In the genomic region with DNA sequence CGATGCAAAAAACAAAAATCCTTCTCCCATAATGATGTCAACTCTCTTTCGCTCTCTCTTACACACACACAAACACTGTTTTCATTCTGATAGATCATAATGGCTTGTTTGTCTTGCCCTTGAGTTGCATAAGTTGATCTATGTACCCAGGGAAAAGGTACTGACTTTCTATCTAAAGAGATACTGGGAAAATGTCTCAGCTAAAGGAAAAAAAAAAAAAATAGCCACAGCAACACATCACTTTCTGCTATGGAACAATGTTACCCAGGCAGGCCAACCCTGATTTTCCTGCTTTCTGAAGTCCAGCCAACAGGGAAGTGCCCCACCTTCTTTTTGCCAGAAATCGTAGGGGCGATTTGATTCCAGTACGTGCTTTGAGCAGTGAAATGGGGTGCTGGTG, we compare ENCODE assay signal across 19 cellular contexts.
DNase-seq lines count a peak whose midpoint lies in the region; TF ChIP-seq lines count a peak whose summit lies in the region.
"Had no signal": no experiment of that assay in that cellular context is flagged by ENCODE, and none has a peak within 500 bp of the region (broad histone marks: within the 10 kb centered on the region; RNA-seq: fewer than 3 reads in every experiment).

No MANE protein-coding gene starts in this region.

- H3K4me3 ChIP-seq in right atrium auricular region: no peak overlapping the region
- H3K4me3 ChIP-seq in neuronal stem cell (ENCODE audit: low read length in 2 of 2): no peak overlapping the region
- H3K4me3 ChIP-seq: psoas muscle had no signal

- H3K27ac ChIP-seq in right atrium auricular region (peak overlapping the region; percentile 81 to 85), neuronal stem cell (replicated peaks; ENCODE audit: low read length) (no peak overlapping the region)
- H3K27ac ChIP-seq: 22Rv1, psoas muscle had no signal

- no peaks in the 10 kb centered on the region for H3K36me3 ChIP-seq in right atrium auricular region
- H3K36me3 ChIP-seq in neuronal stem cell (replicated peaks in 1 of 2; ENCODE audit: control insufficient read depth in 2 of 2, insufficient read depth in 2 of 2, low read length in 2 of 2): no peaks in the 10 kb centered on the region

- H3K4ac ChIP-seq in neuronal stem cell (ENCODE audit: low read length): no peak overlapping the region

- no peak overlapping the region for H2AK5ac ChIP-seq in neuronal stem cell (ENCODE audit: low read depth, low read length)

- H4K8ac ChIP-seq in neuronal stem cell (ENCODE audit: low read depth, low read length): no peak overlapping the region

- DNase-seq in DMS53 (lab: John Stamatoyannopoulos, UW) (peak; percentile 7), DMS53 treated with DMSO at 0.1 percent for 48 hours (lab: John Stamatoyannopoulos, UW; ENCODE audit: unreplicated experiment) (no peak), right atrium auricular region (ENCODE audit: low spot score) (no peak), neuronal stem cell (ENCODE audit: low spot score) (no peak), type B pancreatic cell (ENCODE audit: extremely low spot score, unreplicated experiment) (no peak), NCI-H146 (lab: John Stamatoyannopoulos, UW) (no peak), NCI-H2107 (lab: John Stamatoyannopoulos, UW) (no peak), NCI-H1436 treated with DMSO at 0.1 percent for 48 hours (lab: John Stamatoyannopoulos, UW) (no peak)
- DNase-seq: activated CD8-positive, alpha-beta memory T cell treated with anti-CD3 and anti-CD28 coated beads, Interleukin-2, amount 50 U/mL, for 48 hours; DND-41; NCI-H1048; NCI-H526 treated with DMSO at 0.1 percent for 48 hours; psoas muscle; stimulated activated CD4-positive, alpha-beta T cell treated with anti-CD3 and anti-CD28 coated beads, Interleukin-2, amount 100 ng/mL, for 24 hours; T1000 had no signal

- no peak overlapping the region for H2BK5ac ChIP-seq in neuronal stem cell (ENCODE audit: low read length)

- H3K9me3 Mint-ChIP-seq in type B pancreatic cell: peaks cover 6% of the 10 kb centered on the region
- H3K9me3 Mint-ChIP-seq: dendritic cell treated with granulocyte-macrophage colony-stimulating factor and Interleukin-4, amounts not matched to agents 40 ng/mL and 50 ng/mL, for 4 days; IgD-negative memory B cell had no signal

- no peaks in the 10 kb centered on the region for H3K27me3 ChIP-seq in right atrium auricular region
- H3K27me3 ChIP-seq in neuronal stem cell (ENCODE audit: control insufficient read depth in 3 of 3, insufficient read depth in 3 of 3, low read depth in 1 of 3, low read length in 3 of 3): no peaks in the 10 kb centered on the region

- H3K27me3 Mint-ChIP-seq in type B pancreatic cell: no peaks in the 10 kb centered on the region
- H3K27me3 Mint-ChIP-seq: dendritic cell treated with granulocyte-macrophage colony-stimulating factor and Interleukin-4, amounts not matched to agents 40 ng/mL and 50 ng/mL, for 4 days had no signal

- H4K91ac ChIP-seq in neuronal stem cell (ENCODE audit: low read depth, low read length, poor library complexity): no peak overlapping the region

- no peaks in the 10 kb centered on the region for H3K9me3 ChIP-seq in right atrium auricular region
- no peaks in the 10 kb centered on the region for H3K9me3 ChIP-seq in neuronal stem cell (replicated peaks in 1 of 2; ENCODE audit: control insufficient read depth in 2 of 2, insufficient read depth in 1 of 2, low read depth in 1 of 2, low read length in 2 of 2)
- H3K9me3 ChIP-seq: psoas muscle had no signal

- H3K14ac ChIP-seq in neuronal stem cell (ENCODE audit: low read length): no peak overlapping the region

- H3K4me2 ChIP-seq in neuronal stem cell (ENCODE audit: insufficient read depth, low read length, poor library complexity, severe bottlenecking): no peak overlapping the region

- peak overlapping the region; percentile 57 for H3K4me3 Mint-ChIP-seq in type B pancreatic cell
- H3K4me3 Mint-ChIP-seq: CD14-positive monocyte; dendritic cell treated with granulocyte-macrophage colony-stimulating factor and Interleukin-4, amounts not matched to agents 40 ng/mL and 50 ng/mL, for 4 days; IgD-negative memory B cell had no signal

- no peak overlapping the region for H3K23ac ChIP-seq in neuronal stem cell (ENCODE audit: low read depth, low read length, poor library complexity)

- no peak overlapping the region for H3K9ac ChIP-seq in neuronal stem cell (ENCODE audit: low read depth, low read length, poor library complexity)

- H2BK15ac ChIP-seq in neuronal stem cell (ENCODE audit: low read length): no peak overlapping the region

- H2BK120ac ChIP-seq in neuronal stem cell (ENCODE audit: low read depth, low read length): no peak overlapping the region

- no peak overlapping the region for H3K18ac ChIP-seq in neuronal stem cell (ENCODE audit: low read length)

- H3K27ac Mint-ChIP-seq in type B pancreatic cell: peak overlapping the region; percentile 86
- H3K27ac Mint-ChIP-seq: dendritic cell treated with granulocyte-macrophage colony-stimulating factor and Interleukin-4, amounts not matched to agents 40 ng/mL and 50 ng/mL, for 4 days; IgD-negative memory B cell had no signal

- H3K79me1 ChIP-seq in neuronal stem cell (ENCODE audit: low read depth, low read length): no peaks in the 10 kb centered on the region

- TF ChIP-seq CTCF in right atrium auricular region (IDR thresholded peaks at IDR 0.05) (no peak), type B pancreatic cell (conservative IDR thresholded peaks at IDR 0.05) (no peak)

- peaks cover 32% of the 10 kb centered on the region for H3K4me1 Mint-ChIP-seq in type B pancreatic cell (ENCODE audit: unreplicated experiment)
- H3K4me1 Mint-ChIP-seq: IgD-negative memory B cell had no signal

- WGBS in neuronal stem cell (ENCODE audit: extremely low coverage in 2 of 2, insufficient read length in 2 of 2, insufficient replicate concordance in 1 of 2), 2 donors: no CpG with 5 or more reads among the region's 5 CpGs

- no peaks in the 10 kb centered on the region for H3K36me3 Mint-ChIP-seq in type B pancreatic cell
- H3K36me3 Mint-ChIP-seq: CD14-positive monocyte, IgD-negative memory B cell had no signal

- H2BK12ac ChIP-seq in neuronal stem cell (ENCODE audit: low read length): no peak overlapping the region

- H3K4me1 ChIP-seq in right atrium auricular region (peaks cover 0 to 67% of the 10 kb centered on the region in 2 donors), neuronal stem cell (ENCODE audit: control insufficient read depth in 2 of 2, insufficient read depth in 1 of 2, low read depth in 1 of 2, low read length in 2 of 2) (peaks cover 19 to 60% of the 10 kb centered on the region in 2 donors)

- H2AFZ ChIP-seq in neuronal stem cell (ENCODE audit: low read length): peak overlapping the region; percentile 56
